ENCODE assay signal across 8 cellular contexts in the genomic region with DNA sequence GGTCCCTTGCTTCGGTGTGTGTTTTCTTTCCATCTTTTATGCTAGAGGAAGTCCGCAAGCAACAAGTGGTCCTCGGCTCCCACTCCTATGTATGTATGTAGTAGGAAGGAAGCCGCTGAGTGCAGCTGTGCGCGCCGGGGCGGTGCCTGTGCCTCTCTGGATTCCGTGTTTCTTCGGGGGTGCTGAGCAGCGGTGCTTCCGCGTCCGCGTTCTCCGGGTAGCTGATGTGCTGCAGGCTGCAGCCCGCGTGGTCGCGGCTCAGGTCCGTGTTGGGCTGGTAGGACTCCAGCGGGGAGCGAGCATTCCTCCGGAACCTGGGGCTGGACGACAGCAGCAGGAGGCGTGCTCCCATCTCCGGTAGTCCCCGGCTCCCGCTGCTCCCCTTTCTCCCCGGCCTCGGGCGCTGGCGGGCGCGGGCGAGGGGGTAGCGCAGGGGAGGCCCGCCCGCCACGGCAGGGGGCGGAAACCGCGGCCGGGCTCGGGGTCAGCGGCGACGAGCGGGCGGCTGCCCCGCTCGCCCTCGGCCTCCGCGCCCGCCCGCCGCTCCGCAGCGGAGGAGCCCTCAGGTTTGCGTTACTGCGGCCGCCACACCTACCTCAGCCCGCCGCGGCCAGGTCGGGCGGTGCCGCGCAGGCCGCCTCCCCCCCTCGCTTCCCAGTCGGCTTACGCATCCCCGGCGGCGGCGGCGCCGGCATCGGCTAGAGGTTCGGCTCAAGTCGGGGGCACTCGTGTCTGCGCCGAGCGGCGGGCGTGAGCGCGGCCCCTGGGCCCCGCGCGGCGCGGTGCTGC. TPM values are rescaled to one million over a fixed set of nuclear protein-coding genes. Genes with fewer than 3 reads are reported as not detected.
A peak's percentile ranks its signal among the peaks of the same experiment; 100 is the strongest.
DNase-seq lines count a peak whose midpoint lies in the region; ATAC-seq and TF ChIP-seq lines count a peak whose summit lies in the region.

No MANE protein-coding gene starts in this region.

- ATAC-seq in GM18858 (IDR thresholded peaks at IDR 0.05; ENCODE audit: unreplicated experiment) (peak; percentile 34), HG03045 (IDR thresholded peaks at IDR 0.05; ENCODE audit: unreplicated experiment) (peak; percentile 59)

- CTCF ChIA-PET in A673 (lab: Charles Lee): no interaction called here

- H3K9me3 ChIP-seq in A673 (ENCODE audit: low read depth, low read length, poor library complexity, severe bottlenecking): no peaks in the 10 kb centered on the region

- BruUV-seq in A673 (replicated peaks; lab: Mats Ljungman, UMichigan): no TSS peak

- intact Hi-C loops in A673 (cut with micrococcal nuclease; ENCODE audit: unreplicated experiment): no loop called here
- intact Hi-C loops in dorsolateral prefrontal cortex (cut with DNase I): loop anchor here (2.0 to 10.0 kb wide), 4 partner anchors 79 to 252 kb away; a partner anchor contains a TSS

- no peak for TF ChIP-seq CTCF in A673 (conservative IDR thresholded peaks at IDR 0.05; ENCODE audit: low read depth, low read length)
- TF ChIP-seq CTCF in dorsolateral prefrontal cortex (IDR thresholded peaks at IDR 0.05 in 54 of 56, conservative IDR thresholded peaks at IDR 0.05 in 2 of 56; ENCODE audit: low read depth in 1 of 56, partially characterized antibody in 56 of 56): peak in 2 of 56 donors; percentile 2 to 5

- H3K4me3 ChIP-seq in A673 (ENCODE audit: low read depth, low read length, poor library complexity, severe bottlenecking) (peak overlapping the region; percentile 65), dorsolateral prefrontal cortex (peak overlapping the region; percentile 61 to 94 (median 83))

- H3K27me3 ChIP-seq in A673 (replicated peaks; ENCODE audit: insufficient read depth, low read depth, low read length, poor library complexity) (no peaks in the 10 kb centered on the region), dorsolateral prefrontal cortex (no peaks in the 10 kb centered on the region)

- peaks cover 24% of the 10 kb centered on the region for H3K4me1 ChIP-seq in A673 (ENCODE audit: insufficient read depth, low read length, poor library complexity, severe bottlenecking)

- peak overlapping the region; percentile 70 for H3K27ac ChIP-seq in A673 (ENCODE audit: low read depth, low read length, poor library complexity, severe bottlenecking)
- peak overlapping the region in 58 of 59 donors; percentile 41 to 95 (median 88) for H3K27ac ChIP-seq in dorsolateral prefrontal cortex

- POLR2A ChIA-PET in A673 (lab: Charles Lee; ENCODE audit: low non-redundant PET): no interaction called here

- peak; percentile 70 for DNase-seq in A673 (ENCODE audit: low spot score)
- peak; percentile 94 for DNase-seq in NCI-H2227 (lab: John Stamatoyannopoulos, UW; ENCODE audit: unreplicated experiment)
- peak; percentile 64 for DNase-seq in activated CD4-positive, alpha-beta T cell treated with anti-CD3 and anti-CD28 coated beads, Interleukin-2, amount 50 U/mL, for 1 hour
- peak; percentile 37 to 67 (median 55) for DNase-seq in dorsolateral prefrontal cortex
- peak; percentile 28 for DNase-seq in medulla oblongata (ENCODE audit: extremely low spot score)
- peak; percentile 20 for DNase-seq in stimulated activated CD8-positive, alpha-beta memory T cell treated with anti-CD3 and anti-CD28 coated beads, Interleukin-12 subunit alpha, Interleukin-12 subunit beta, amount 100 ng/mL, for 24 hours (ENCODE audit: extremely low read depth)

- no peaks in the 10 kb centered on the region for H3K36me3 ChIP-seq in A673 (ENCODE audit: insufficient read depth, low read length, poor library complexity, severe bottlenecking)

RNA-seq across cellular contexts. Expression of a gene that starts 0.5 kb away (rescaled TPM):
- 2.7 TPM in 2 replicates for total RNA-seq in A673 (2021)
- total RNA-seq in dorsolateral prefrontal cortex: 10 to 100 TPM in 1 of 120 experiments, 1 to 10 TPM in 118, under 1 TPM in 1; 0.63 to 10.3 (median 3.4) TPM

RNA-seq across cellular contexts. Expression of a gene that starts 0.7 kb away (rescaled TPM):
- total RNA-seq in A673 (2021) (9.7 and 10.0 TPM in 2 replicates), dorsolateral prefrontal cortex (10 to 100 TPM; 16.5 to 50.4 (median 34.2) TPM)

Comparison
In these comparisons a context has a peak if more than half of its experiments do, and no peak if none do; other contexts are left out.
1. Peak in every context shown above with its lines: DNase-seq, ATAC-seq, H3K4me3 ChIP-seq and H3K27ac ChIP-seq.
2. DNase-seq: peak in every context shown above with its lines; median percentile 94 in NCI-H2227; 70 in A673; 64 in activated CD4-positive, alpha-beta T cell treated with anti-CD3 and anti-CD28 coated beads, Interleukin-2, amount 50 U/mL, for 1 hour; 55 in dorsolateral prefrontal cortex; 28 in medulla oblongata; 20 in stimulated activated CD8-positive, alpha-beta memory T cell treated with anti-CD3 and anti-CD28 coated beads, Interleukin-12 subunit alpha, Interleukin-12 subunit beta, amount 100 ng/mL, for 24 hours.